ENCODE assay signal across 8 cellular contexts in the genomic region with DNA sequence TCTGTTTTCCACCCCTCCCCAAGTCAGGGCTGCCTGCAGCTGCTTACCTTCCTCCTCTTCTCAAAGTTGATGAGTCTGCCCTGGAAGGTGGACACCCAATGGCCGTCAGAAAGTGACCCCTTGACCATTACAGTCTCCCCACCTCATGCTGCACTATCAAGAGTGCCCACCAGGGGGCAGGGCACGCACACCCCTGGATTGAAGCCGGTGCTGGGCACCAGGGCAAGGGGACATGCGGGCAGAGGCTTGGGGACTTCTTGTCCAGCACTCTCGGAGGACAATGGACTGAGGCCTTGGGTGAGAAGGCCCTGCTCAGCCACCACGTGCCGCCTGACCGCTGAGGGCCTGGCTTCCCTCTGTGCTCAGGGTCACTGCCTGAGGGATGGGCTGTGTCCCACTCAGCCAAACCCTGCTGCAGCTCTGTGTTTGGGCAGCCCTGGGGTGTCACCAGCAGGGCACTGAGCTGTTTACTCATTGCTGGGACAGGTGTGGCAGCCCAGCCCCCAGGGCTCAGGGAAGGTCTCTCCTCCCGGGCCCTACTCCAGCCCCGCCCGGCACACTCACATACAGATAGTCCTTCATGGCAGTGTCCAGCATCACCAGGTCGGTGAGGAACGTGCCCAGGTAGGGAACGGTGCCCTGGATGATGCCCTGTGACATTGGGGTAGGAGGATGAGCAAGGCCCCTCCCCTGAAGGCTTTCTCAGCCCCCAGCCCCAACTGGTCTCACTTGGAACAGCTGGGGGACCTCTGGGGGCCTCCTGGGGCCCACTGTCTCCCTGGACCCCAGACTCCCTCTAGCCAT. TPM values are rescaled to one million over a fixed set of nuclear protein-coding genes. Genes with fewer than 3 reads are reported as not detected.
A peak's percentile ranks its signal among the peaks of the same experiment; 100 is the strongest.
DNase-seq lines count a peak whose midpoint lies in the region; ATAC-seq and TF ChIP-seq lines count a peak whose summit lies in the region.

No MANE protein-coding gene starts in this region.

- ATAC-seq in PC-3: peak; percentile 85
- no peak for ATAC-seq in HG03565 (IDR thresholded peaks at IDR 0.05; ENCODE audit: unreplicated experiment)
- no peak for ATAC-seq in HG02678 (IDR thresholded peaks at IDR 0.05; ENCODE audit: unreplicated experiment)

- POLR2A ChIA-PET in PC-3 (lab: Charles Lee; ENCODE audit: unreplicated experiment): interaction anchor here (1.0 kb wide), 1 partner anchor 30 kb away, joined by 5 read pairs; no protein-coding TSS in a partner anchor

- H3K4me1 ChIP-seq in PC-3 (ENCODE audit: insufficient read depth, low read length): peaks cover 9% of the 10 kb centered on the region; the same call in 1 of the 2 replicates

- H3K4me3 ChIP-seq in PC-3 (ENCODE audit: low read length) (no peak overlapping the region), fibroblast of villous mesenchyme (ENCODE audit: low read depth, low read length) (no peak overlapping the region)

- peak; percentile 37 for DNase-seq in NCI-H1092 treated with DMSO at 0.1 percent for 48 hours (lab: John Stamatoyannopoulos, UW)
- no peak for DNase-seq in NCI-H1092 (lab: John Stamatoyannopoulos, UW)
- DNase-seq in PC-3: peak; percentile 49
- peak; percentile 33 for DNase-seq in activated effector memory CD4-positive, alpha-beta T cell treated with Interleukin-2 at 50 U/mL for 16 hours
- DNase-seq in fibroblast of villous mesenchyme (ENCODE audit: low read depth): peak; percentile 43
- peak in 49 of 56 donors; percentile 22 to 84 (median 58) for DNase-seq in nucleus accumbens (lab: John Stamatoyannopoulos, UW)

- CTCF ChIA-PET in PC-3 (lab: Charles Lee): interaction anchor here (1.5 kb wide), 1 partner anchor 41 kb away, joined by 17 read pairs; no protein-coding TSS in a partner anchor

- H3F3A ChIP-seq in PC-3 (ENCODE audit: low read length, unreplicated experiment): no peaks in the 10 kb centered on the region

- no peaks in the 10 kb centered on the region for H3K79me2 ChIP-seq in PC-3 (ENCODE audit: low read length)

- BruUV-seq in PC-3 (replicated peaks; lab: Mats Ljungman, UMichigan): no TSS peak

- H4K20me1 ChIP-seq in PC-3 (ENCODE audit: low read length): no peaks in the 10 kb centered on the region

- H3K27me3 ChIP-seq in PC-3 (ENCODE audit: low read length): no peaks in the 10 kb centered on the region

- H2AFZ ChIP-seq in PC-3 (ENCODE audit: low read length): no peak overlapping the region

- TF ChIP-seq CTCF in PC-3 (conservative IDR thresholded peaks at IDR 0.05; ENCODE audit: low read depth, low read length): peak; percentile 90
- peak; percentile 93 for TF ChIP-seq CTCF in fibroblast of villous mesenchyme (IDR thresholded peaks at IDR 0.05; ENCODE audit: insufficient read depth, low read depth, low read length)

- no peaks in the 10 kb centered on the region for H3K9me3 ChIP-seq in PC-3 (ENCODE audit: low read length)

- H3K36me3 ChIP-seq in PC-3 (ENCODE audit: low read depth, low read length): peaks cover 16% of the 10 kb centered on the region

- no peaks in the 10 kb centered on the region for H3K9me2 ChIP-seq in PC-3 (replicated peaks; ENCODE audit: low read length)

- intact Hi-C loops in PC-3 (cut with micrococcal nuclease): loop anchor here (1.0 kb wide), 1 partner anchor 41 kb away; no protein-coding TSS in a partner anchor

- no peak overlapping the region for H3K27ac ChIP-seq in PC-3 (ENCODE audit: low read length)

- no peak overlapping the region for H3K9ac ChIP-seq in PC-3 (ENCODE audit: low read length)

- H3K4me2 ChIP-seq in PC-3 (ENCODE audit: low read length): no peak overlapping the region

RNA-seq across cellular contexts. Expression of gene RALGDS, which starts 17.7 kb away (rescaled TPM):
- total RNA-seq in PC-3 (2014; rRNA removed) (30.5 and 32.2 TPM in 2 replicates), fibroblast of villous mesenchyme (13.8 and 17.4 TPM in 2 replicates)

RNA-seq across cellular contexts. Expression of gene CEL, which starts 41.6 kb away (rescaled TPM):
- 0.46 and 0.47 TPM in 2 replicates for total RNA-seq in PC-3 (2014; rRNA removed)
- under 0.01 TPM in 2 replicates for total RNA-seq in fibroblast of villous mesenchyme
